In the genomic region with DNA sequence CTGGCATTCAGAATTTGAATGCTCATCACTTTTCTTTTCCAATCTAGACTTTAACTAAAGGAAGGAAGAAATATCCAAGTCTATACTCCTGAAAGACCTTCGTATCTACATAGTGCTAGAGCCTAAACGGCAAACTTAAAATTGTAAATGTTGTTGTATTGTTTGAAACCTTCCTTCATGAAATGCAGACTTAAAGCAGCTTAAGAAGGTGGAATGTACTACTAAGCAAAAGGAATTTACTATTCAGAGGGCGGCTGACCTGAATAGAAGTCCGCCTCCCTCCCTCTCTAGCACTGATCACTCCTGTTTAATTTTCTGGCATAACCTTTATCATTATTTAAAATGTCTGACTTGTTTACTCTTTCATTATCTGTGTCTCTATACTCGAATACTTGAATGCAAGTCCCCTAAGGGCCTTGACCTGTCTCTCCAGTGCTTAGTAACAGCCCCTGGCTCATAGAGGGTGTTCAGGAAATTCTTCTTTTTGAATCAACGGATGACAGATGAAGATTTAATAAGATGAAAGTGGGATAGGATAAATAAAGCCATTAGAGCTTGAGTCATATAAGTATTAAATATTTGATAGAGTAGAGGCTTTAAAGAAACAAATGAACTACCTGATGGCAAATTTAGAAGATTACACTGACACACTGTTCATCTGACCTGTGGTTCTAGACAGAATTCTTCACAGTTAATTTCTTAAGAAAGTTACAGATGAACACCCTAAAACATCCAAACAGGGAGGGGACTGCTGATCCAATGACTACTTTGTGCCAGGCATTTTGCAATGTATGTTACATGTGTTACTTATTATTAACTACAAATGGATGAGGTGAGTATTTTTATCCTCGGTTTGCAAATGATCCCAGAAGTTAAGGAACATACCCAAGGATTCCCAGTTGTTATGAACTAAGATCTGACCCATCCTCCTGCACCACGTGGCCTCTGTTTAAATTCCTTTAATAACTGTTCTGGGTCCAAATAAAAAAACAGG, we compare ENCODE assay signal across 1 cellular context.
A peak's percentile ranks its signal among the peaks of the same experiment; 100 is the strongest.
TF ChIP-seq lines count a peak whose summit lies in the region.

No MANE protein-coding gene starts in this region.

TF ChIP-seq in H1, 55 proteins besides CTCF, POLR2A, EP300 and RAD21:
- TF ChIP-seq TEAD4 (IDR thresholded peaks at IDR 0.05; ENCODE audit: low read depth, low read length) (0 out of 2 replicates have a peak, but pooled peaks have one; percentile 22), JUND (IDR thresholded peaks at IDR 0.05; ENCODE audit: low read length) (no peak)
- TF ChIP-seq, protein P1, sequence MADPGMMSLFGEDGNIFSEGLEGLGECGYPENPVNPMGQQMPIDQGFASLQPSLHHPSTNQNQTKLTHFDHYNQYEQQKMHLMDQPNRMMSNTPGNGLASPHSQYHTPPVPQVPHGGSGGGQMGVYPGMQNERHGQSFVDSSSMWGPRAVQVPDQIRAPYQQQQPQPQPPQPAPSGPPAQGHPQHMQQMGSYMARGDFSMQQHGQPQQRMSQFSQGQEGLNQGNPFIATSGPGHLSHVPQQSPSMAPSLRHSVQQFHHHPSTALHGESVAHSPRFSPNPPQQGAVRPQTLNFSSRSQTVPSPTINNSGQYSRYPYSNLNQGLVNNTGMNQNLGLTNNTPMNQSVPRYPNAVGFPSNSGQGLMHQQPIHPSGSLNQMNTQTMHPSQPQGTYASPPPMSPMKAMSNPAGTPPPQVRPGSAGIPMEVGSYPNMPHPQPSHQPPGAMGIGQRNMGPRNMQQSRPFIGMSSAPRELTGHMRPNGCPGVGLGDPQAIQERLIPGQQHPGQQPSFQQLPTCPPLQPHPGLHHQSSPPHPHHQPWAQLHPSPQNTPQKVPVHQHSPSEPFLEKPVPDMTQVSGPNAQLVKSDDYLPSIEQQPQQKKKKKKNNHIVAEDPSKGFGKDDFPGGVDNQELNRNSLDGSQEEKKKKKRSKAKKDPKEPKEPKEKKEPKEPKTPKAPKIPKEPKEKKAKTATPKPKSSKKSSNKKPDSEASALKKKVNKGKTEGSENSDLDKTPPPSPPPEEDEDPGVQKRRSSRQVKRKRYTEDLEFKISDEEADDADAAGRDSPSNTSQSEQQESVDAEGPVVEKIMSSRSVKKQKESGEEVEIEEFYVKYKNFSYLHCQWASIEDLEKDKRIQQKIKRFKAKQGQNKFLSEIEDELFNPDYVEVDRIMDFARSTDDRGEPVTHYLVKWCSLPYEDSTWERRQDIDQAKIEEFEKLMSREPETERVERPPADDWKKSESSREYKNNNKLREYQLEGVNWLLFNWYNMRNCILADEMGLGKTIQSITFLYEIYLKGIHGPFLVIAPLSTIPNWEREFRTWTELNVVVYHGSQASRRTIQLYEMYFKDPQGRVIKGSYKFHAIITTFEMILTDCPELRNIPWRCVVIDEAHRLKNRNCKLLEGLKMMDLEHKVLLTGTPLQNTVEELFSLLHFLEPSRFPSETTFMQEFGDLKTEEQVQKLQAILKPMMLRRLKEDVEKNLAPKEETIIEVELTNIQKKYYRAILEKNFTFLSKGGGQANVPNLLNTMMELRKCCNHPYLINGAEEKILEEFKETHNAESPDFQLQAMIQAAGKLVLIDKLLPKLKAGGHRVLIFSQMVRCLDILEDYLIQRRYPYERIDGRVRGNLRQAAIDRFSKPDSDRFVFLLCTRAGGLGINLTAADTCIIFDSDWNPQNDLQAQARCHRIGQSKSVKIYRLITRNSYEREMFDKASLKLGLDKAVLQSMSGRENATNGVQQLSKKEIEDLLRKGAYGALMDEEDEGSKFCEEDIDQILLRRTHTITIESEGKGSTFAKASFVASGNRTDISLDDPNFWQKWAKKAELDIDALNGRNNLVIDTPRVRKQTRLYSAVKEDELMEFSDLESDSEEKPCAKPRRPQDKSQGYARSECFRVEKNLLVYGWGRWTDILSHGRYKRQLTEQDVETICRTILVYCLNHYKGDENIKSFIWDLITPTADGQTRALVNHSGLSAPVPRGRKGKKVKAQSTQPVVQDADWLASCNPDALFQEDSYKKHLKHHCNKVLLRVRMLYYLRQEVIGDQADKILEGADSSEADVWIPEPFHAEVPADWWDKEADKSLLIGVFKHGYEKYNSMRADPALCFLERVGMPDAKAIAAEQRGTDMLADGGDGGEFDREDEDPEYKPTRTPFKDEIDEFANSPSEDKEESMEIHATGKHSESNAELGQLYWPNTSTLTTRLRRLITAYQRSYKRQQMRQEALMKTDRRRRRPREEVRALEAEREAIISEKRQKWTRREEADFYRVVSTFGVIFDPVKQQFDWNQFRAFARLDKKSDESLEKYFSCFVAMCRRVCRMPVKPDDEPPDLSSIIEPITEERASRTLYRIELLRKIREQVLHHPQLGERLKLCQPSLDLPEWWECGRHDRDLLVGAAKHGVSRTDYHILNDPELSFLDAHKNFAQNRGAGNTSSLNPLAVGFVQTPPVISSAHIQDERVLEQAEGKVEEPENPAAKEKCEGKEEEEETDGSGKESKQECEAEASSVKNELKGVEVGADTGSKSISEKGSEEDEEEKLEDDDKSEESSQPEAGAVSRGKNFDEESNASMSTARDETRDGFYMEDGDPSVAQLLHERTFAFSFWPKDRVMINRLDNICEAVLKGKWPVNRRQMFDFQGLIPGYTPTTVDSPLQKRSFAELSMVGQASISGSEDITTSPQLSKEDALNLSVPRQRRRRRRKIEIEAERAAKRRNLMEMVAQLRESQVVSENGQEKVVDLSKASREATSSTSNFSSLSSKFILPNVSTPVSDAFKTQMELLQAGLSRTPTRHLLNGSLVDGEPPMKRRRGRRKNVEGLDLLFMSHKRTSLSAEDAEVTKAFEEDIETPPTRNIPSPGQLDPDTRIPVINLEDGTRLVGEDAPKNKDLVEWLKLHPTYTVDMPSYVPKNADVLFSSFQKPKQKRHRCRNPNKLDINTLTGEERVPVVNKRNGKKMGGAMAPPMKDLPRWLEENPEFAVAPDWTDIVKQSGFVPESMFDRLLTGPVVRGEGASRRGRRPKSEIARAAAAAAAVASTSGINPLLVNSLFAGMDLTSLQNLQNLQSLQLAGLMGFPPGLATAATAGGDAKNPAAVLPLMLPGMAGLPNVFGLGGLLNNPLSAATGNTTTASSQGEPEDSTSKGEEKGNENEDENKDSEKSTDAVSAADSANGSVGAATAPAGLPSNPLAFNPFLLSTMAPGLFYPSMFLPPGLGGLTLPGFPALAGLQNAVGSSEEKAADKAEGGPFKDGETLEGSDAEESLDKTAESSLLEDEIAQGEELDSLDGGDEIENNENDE (IDR thresholded peaks at IDR 0.05; ENCODE audit: insufficient replicate concordance, low read length), result peak; percentile 79
